In genomic region chr1:92960395-92961130, GRCh38 we compare ENCODE assay signal across 8 cellular contexts. TPM values are rescaled to one million over a fixed set of nuclear protein-coding genes. Genes with fewer than 3 reads are reported as not detected.
DNase-seq lines count a peak whose midpoint lies in the region; ATAC-seq and TF ChIP-seq lines count a peak whose summit lies in the region.

No MANE protein-coding gene starts in this region.

- H3K27ac ChIP-seq in BLaER1, result peak overlapping the region; percentile 63

- H3K36me3 Mint-ChIP-seq in activated CD8-positive, alpha-beta T cell treated with anti-CD3 and anti-CD28 coated beads for 36 hours (ENCODE audit: low read depth), result peaks cover 4% of the 10 kb centered on the region
- H3K36me3 Mint-ChIP-seq in effector memory CD8-positive, alpha-beta T cell (ENCODE audit: insufficient read depth), result peaks cover 22% of the 10 kb centered on the region

- no peaks in the 10 kb centered on the region for H4K20me1 ChIP-seq in BLaER1

- DNase-seq in NCI-H524 treated with DMSO at 0.1 percent for 48 hours (lab: John Stamatoyannopoulos, UW) (peak; percentile 48), medulla oblongata (ENCODE audit: extremely low spot score) (peak; percentile 93)
- peak; percentile 76 for DNase-seq in activated CD8-positive, alpha-beta T cell treated with anti-CD3 and anti-CD28 coated beads for 36 hours
- peak; percentile 51 to 67 (median 52) for DNase-seq in effector memory CD8-positive, alpha-beta T cell
- peak; percentile 61 for DNase-seq in stimulated activated CD8-positive, alpha-beta memory T cell treated with anti-CD3 and anti-CD28 coated beads, Interleukin-12 subunit alpha, Interleukin-12 subunit beta, amount 100 ng/mL, for 4 hours (ENCODE audit: low read depth)

- H3K27me3 Mint-ChIP-seq in activated CD8-positive, alpha-beta T cell treated with anti-CD3 and anti-CD28 coated beads for 36 hours, result no peaks in the 10 kb centered on the region
- no peaks in the 10 kb centered on the region for H3K27me3 Mint-ChIP-seq in effector memory CD8-positive, alpha-beta T cell

- no peaks in the 10 kb centered on the region for H3K36me3 ChIP-seq in BLaER1

- H3K4me1 Mint-ChIP-seq in activated CD8-positive, alpha-beta T cell treated with anti-CD3 and anti-CD28 coated beads for 36 hours (ENCODE audit: low read depth), result peaks cover 36% of the 10 kb centered on the region
- H3K4me1 Mint-ChIP-seq in effector memory CD8-positive, alpha-beta T cell (ENCODE audit: low read depth in 2 of 2), result peaks cover 27 to 42% of the 10 kb centered on the region in 2 donors

- ATAC-seq in GM19043 (IDR thresholded peaks at IDR 0.05; ENCODE audit: low read depth, unreplicated experiment), result peak; percentile 38
- ATAC-seq in HG03378 (IDR thresholded peaks at IDR 0.05; ENCODE audit: unreplicated experiment), result peak; percentile 45
- peak; percentile 50 for ATAC-seq in activated CD8-positive, alpha-beta T cell treated with anti-CD3 and anti-CD28 coated beads for 36 hours
- ATAC-seq in effector memory CD8-positive, alpha-beta T cell (replicated peaks), result peak; percentile 44

- intact Hi-C loops in activated CD8-positive, alpha-beta T cell treated with anti-CD3 and anti-CD28 coated beads for 36 hours (cut with micrococcal nuclease), result loop anchor here (2.0 kb wide), 1 partner anchor 102 kb away; no protein-coding TSS in a partner anchor

- H3K4me3 ChIP-seq in BLaER1, result peak overlapping the region; percentile 83

- POLR2A ChIA-PET in activated CD8-positive, alpha-beta T cell treated with anti-CD3 and anti-CD28 coated beads for 36 hours (lab: Charles Lee), result interaction anchor here (0.8 to 4.7 kb wide), 14 partner anchors 9 to 128 kb away, joined by 3 to 49 read pairs (median 6); partner anchors contain the start of gene RPL5

- peak overlapping the region; percentile 92 for H3K4me2 ChIP-seq in BLaER1

- H3K9me3 ChIP-seq in BLaER1, result no peaks in the 10 kb centered on the region

- peak overlapping the region; percentile 83 for H3K9ac ChIP-seq in BLaER1

- H3K27me3 ChIP-seq in BLaER1, result no peaks in the 10 kb centered on the region

- no peaks in the 10 kb centered on the region for H3K9me3 Mint-ChIP-seq in activated CD8-positive, alpha-beta T cell treated with anti-CD3 and anti-CD28 coated beads for 36 hours
- no peaks in the 10 kb centered on the region for H3K9me3 Mint-ChIP-seq in effector memory CD8-positive, alpha-beta T cell

- peak overlapping the region; percentile 95 for H3K4me3 Mint-ChIP-seq in activated CD8-positive, alpha-beta T cell treated with anti-CD3 and anti-CD28 coated beads for 36 hours
- H3K4me3 Mint-ChIP-seq in effector memory CD8-positive, alpha-beta T cell, result peak overlapping the region in 1 of 2 donors; percentile 95

- H3K4me1 ChIP-seq in BLaER1, result peaks cover 34% of the 10 kb centered on the region

- H3K27ac Mint-ChIP-seq in activated CD8-positive, alpha-beta T cell treated with anti-CD3 and anti-CD28 coated beads for 36 hours, result peak overlapping the region; percentile 97
- H3K27ac Mint-ChIP-seq in effector memory CD8-positive, alpha-beta T cell, result peak overlapping the region; percentile 96 to 99

- peak; percentile 11 for TF ChIP-seq CTCF in activated CD8-positive, alpha-beta T cell treated with anti-CD3 and anti-CD28 coated beads for 36 hours (IDR thresholded peaks at IDR 0.05)

- CTCF ChIA-PET in activated CD8-positive, alpha-beta T cell treated with anti-CD3 and anti-CD28 coated beads for 36 hours (lab: Charles Lee), result interaction anchor here (0.6 to 22.8 kb wide), 34 partner anchors 8 to 478 kb away, joined by 3 to 492 read pairs (median 4); partner anchors contain the start of gene RPL5

RNA-seq across cellular contexts. Expression of gene DIPK1A, which starts 0.7 kb away (rescaled TPM):
- 1 to 10 TPM; 8.1 to 9.0 TPM for total RNA-seq in activated CD8-positive, alpha-beta T cell treated with anti-CD3 and anti-CD28 coated beads for 36 hours

Comparison
In these comparisons a context has a peak if more than half of its experiments do, and no peak if none do; other contexts are left out.
1. Peak in every context shown above with its lines: DNase-seq, ATAC-seq, H3K4me3 ChIP-seq and H3K27ac ChIP-seq.